Comparison of ENCODE assay signal across 8 cellular contexts in the genomic region with DNA sequence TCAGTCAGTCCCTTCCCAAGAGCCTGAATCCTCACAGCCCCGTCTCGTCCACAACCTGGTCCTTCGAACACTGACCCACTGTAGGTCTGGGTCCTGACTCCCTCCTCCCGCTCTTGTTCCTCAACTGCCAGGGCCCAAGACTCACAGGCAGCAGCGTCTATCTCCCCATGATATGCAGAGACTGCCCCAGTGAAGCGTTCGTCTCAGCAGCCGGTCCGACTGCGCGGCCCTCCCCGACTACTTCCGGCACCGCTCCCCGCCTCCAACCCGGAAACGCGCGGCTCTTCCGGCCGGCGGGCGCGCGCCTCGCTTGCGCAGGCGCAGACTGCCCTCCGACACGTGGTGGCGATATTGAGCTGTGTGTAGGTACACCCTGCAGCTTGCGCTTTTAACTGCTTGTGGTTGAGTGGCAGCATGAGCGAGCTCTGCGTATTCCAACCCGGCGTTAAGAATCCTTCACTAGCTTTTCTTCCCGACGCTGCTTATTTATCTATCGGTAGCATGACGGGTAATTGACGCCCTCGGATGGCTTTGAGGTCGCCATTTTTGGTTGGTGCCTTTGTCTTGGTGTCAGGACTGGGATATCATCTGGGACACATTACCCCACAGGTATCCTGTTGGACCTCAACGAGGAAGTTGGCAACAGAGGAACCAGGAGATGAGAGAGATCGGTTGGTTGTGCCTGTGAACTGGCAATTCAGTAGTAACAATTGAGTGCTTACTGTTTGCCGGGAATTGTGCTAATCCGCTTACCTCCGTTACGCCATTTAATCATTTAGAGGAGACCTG. TPM values are rescaled to one million over a fixed set of nuclear protein-coding genes. Genes with fewer than 3 reads are reported as not detected.
DNase-seq lines count a peak whose midpoint lies in the region; ATAC-seq and TF ChIP-seq lines count a peak whose summit lies in the region.

A gene with protein sequence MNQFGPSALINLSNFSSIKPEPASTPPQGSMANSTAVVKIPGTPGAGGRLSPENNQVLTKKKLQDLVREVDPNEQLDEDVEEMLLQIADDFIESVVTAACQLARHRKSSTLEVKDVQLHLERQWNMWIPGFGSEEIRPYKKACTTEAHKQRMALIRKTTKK (minus strand): TSS at position 221 of the 789 bp plus-strand sequence. CDS start 20,986 bp downstream, outside the sequence.

- H3K36me3 Mint-ChIP-seq in naive B cell, result no peaks in the 10 kb centered on the region
- no peaks in the 10 kb centered on the region for H3K36me3 Mint-ChIP-seq in stimulated activated memory B cell treated with anti-CD40 and anti-IgM and Interleukin-4, amounts not matched to agents 10 μg/mL and 1 μg/mL and 100 μg/mL, for 72 hours

- CTCF ChIA-PET in Panc1 (lab: Charles Lee), result interaction anchor here (0.6 to 1.1 kb wide), 6 partner anchors 24 to 234 kb away, joined by 3 to 21 read pairs (median 3); a partner anchor contains a TSS

- WGBS in esophagus squamous epithelium, 2 donors, result 0% methylated on average over 20 to 25 of the region's 49 CpGs

- no peaks in the 10 kb centered on the region for H3K36me3 ChIP-seq in KMS-11 (ENCODE audit: insufficient read depth)
- H3K36me3 ChIP-seq in Panc1 (ENCODE audit: control insufficient read depth, insufficient read depth, low read length), result peaks cover 4% of the 10 kb centered on the region; the same call in 1 of the 2 replicates
- H3K36me3 ChIP-seq in esophagus squamous epithelium, result no peaks in the 10 kb centered on the region

- no peaks in the 10 kb centered on the region for H3K9me3 Mint-ChIP-seq in naive B cell
- no peaks in the 10 kb centered on the region for H3K9me3 Mint-ChIP-seq in stimulated activated memory B cell treated with anti-CD40 and anti-IgM and Interleukin-4, amounts not matched to agents 10 μg/mL and 1 μg/mL and 100 μg/mL, for 72 hours

- H3K27ac ChIP-seq in KMS-11 (peak within 1 kb of the TSS; percentile 87), Panc1 (ENCODE audit: low read length) (peak within 1 kb of the TSS; percentile 95), esophagus squamous epithelium (peak within 1 kb of the TSS; percentile 88 to 95 (median 92))

- H3K4me3 Mint-ChIP-seq in naive B cell, result peak within 1 kb of the TSS; percentile 93 to 100 (median 98)
- peak within 1 kb of the TSS; percentile 96 for H3K4me3 Mint-ChIP-seq in stimulated activated memory B cell treated with anti-CD40 and anti-IgM and Interleukin-4, amounts not matched to agents 10 μg/mL and 1 μg/mL and 100 μg/mL, for 72 hours

- peak in 3 of 4 donors; percentile 97 to 98 (median 98) for TF ChIP-seq POLR2A in esophagus squamous epithelium (IDR thresholded peaks at IDR 0.05)

- intact Hi-C loops in Panc1 (cut with micrococcal nuclease; ENCODE audit: unreplicated experiment) (loop anchor here (10.0 kb wide), 1 partner anchor 232 kb away; no protein-coding TSS in a partner anchor), esophagus squamous epithelium (cut with DNase I) (no loop called here)

- 0 out of 2 replicates have a peak, but pooled peaks cover 4% of the 10 kb centered on the region for H4K20me1 ChIP-seq in KMS-11 (ENCODE audit: insufficient read depth)

- H3K27ac Mint-ChIP-seq in naive B cell, result peak within 1 kb of the TSS; percentile 97 to 100 (median 99)
- H3K27ac Mint-ChIP-seq in stimulated activated memory B cell treated with anti-CD40 and anti-IgM and Interleukin-4, amounts not matched to agents 10 μg/mL and 1 μg/mL and 100 μg/mL, for 72 hours, result peak within 1 kb of the TSS; percentile 96

- no peaks in the 10 kb centered on the region for H3K27me3 Mint-ChIP-seq in naive B cell
- no peaks in the 10 kb centered on the region for H3K27me3 Mint-ChIP-seq in stimulated activated memory B cell treated with anti-CD40 and anti-IgM and Interleukin-4, amounts not matched to agents 10 μg/mL and 1 μg/mL and 100 μg/mL, for 72 hours

- peak within 1 kb of the TSS; percentile 78 for H3K9ac ChIP-seq in KMS-11

- ATAC-seq in GM21723 (IDR thresholded peaks at IDR 0.05; ENCODE audit: unreplicated experiment), result peak; percentile 75
- peak; percentile 96 for ATAC-seq in Panc1
- ATAC-seq in naive B cell (ENCODE audit: low read depth in 2 of 2), result peak; percentile 78 to 81
- ATAC-seq in stimulated activated memory B cell treated with anti-CD40 and anti-IgM and Interleukin-4, amounts not matched to agents 10 μg/mL and 1 μg/mL and 100 μg/mL, for 72 hours, result peak; percentile 96

- peaks cover 31 to 61% (median 41%) of the 10 kb centered on the region in 3 donors for H3K4me1 Mint-ChIP-seq in naive B cell
- H3K4me1 Mint-ChIP-seq in stimulated activated memory B cell treated with anti-CD40 and anti-IgM and Interleukin-4, amounts not matched to agents 10 μg/mL and 1 μg/mL and 100 μg/mL, for 72 hours, result peaks cover 46% of the 10 kb centered on the region

- H3K27me3 ChIP-seq in KMS-11 (ENCODE audit: insufficient read depth, low read depth) (no peaks in the 10 kb centered on the region), Panc1 (ENCODE audit: control insufficient read depth, insufficient read depth, low read length) (no peaks in the 10 kb centered on the region), esophagus squamous epithelium (no peaks in the 10 kb centered on the region)

- no peaks in the 10 kb centered on the region for H3K9me3 ChIP-seq in Panc1 (ENCODE audit: control insufficient read depth, insufficient read depth, low read depth, low read length)
- no peaks in the 10 kb centered on the region for H3K9me3 ChIP-seq in esophagus squamous epithelium

- POLR2A ChIA-PET in Panc1 (lab: Charles Lee), result interaction anchor here (0.6 to 1.0 kb wide), 14 partner anchors 13 to 614 kb away, joined by 3 to 12 read pairs (median 6); a partner anchor contains a TSS

- peak within 1 kb of the TSS; percentile 83 for H3K4me3 ChIP-seq in KMS-11 (IDR thresholded peaks at IDR 0.05; ENCODE audit: insufficient read depth, low read depth, low read length)
- H3K4me3 ChIP-seq in Panc1 (ENCODE audit: low read depth in 2 of 2, low read length in 2 of 2), result peak within 1 kb of the TSS; percentile 78 to 88
- H3K4me3 ChIP-seq in esophagus squamous epithelium, result peak within 1 kb of the TSS; percentile 50 to 89 (median 83)

- H3K4me1 ChIP-seq in KMS-11 (ENCODE audit: low read depth, poor library complexity, severe bottlenecking) (peaks cover 42% of the 10 kb centered on the region), Panc1 (ENCODE audit: control insufficient read depth, insufficient read depth, low read length) (peaks cover 7% of the 10 kb centered on the region; the same call in 1 of the 2 replicates), esophagus squamous epithelium (peaks cover 19 to 60% (median 30%) of the 10 kb centered on the region in 3 donors)

- TF ChIP-seq CTCF in KMS-11 (conservative IDR thresholded peaks at IDR 0.05; ENCODE audit: low read depth, low read length) (peak; percentile 71), Panc1 (IDR thresholded peaks at IDR 0.05) (peak; percentile 75), esophagus squamous epithelium (IDR thresholded peaks at IDR 0.05) (peak in 5 of 6 experiments; percentile 23 to 78 (median 39))

- peak within 1 kb of the TSS; percentile 91 for H3K4me2 ChIP-seq in KMS-11

- H2AFZ ChIP-seq in KMS-11 (ENCODE audit: low read depth), result peak within 1 kb of the TSS; percentile 81

- in situ Hi-C loops in Panc1 (cut with HindIII; ENCODE audit: low pct_unique_long_range_greater_than_20kb, low sequenced_read_pairs), result no loop called here

- peaks cover 35% of the 10 kb centered on the region for H3K79me2 ChIP-seq in KMS-11 (ENCODE audit: insufficient read depth, low read depth)

- TSS peak; percentile 99 for BruUV-seq in Panc1 (replicated peaks; lab: Mats Ljungman, UMichigan)

- DNase-seq in DMS79 treated with DMSO at 0.1 percent for 48 hours (lab: John Stamatoyannopoulos, UW), result peak; percentile 95
- DNase-seq in Panc1 (ENCODE audit: low read depth, low spot score), result peak; percentile 87
- DNase-seq in activated T-cell treated with anti-CD3 and anti-CD28 coated beads, Interleukin-2, amount 50 U/mL, for 48 hours, result peak; percentile 93 to 95
- peak; percentile 56 for DNase-seq in esophagus squamous epithelium (lab: John Stamatoyannopoulos, UW)
- DNase-seq in naive B cell, result peak; percentile 86

RNA-seq across cellular contexts. Expression of the gene that starts here (rescaled TPM):
- 33.9 TPM for total RNA-seq in Panc1 (2021; ENCODE audit: unreplicated experiment)
- polyA plus RNA-seq in Panc1 (2012; ENCODE audit: insufficient read length), result 34.0 TPM
- total RNA-seq in esophagus squamous epithelium, result 10 to 100 TPM in 3 of 4 donors, 1 to 10 TPM in 1; 7.6 to 20.1 (median 13.1) TPM
- polyA plus RNA-seq in naive B cell (ENCODE audit: low read depth in 6 of 6), result 10 to 100 TPM; 32.3 to 50.4 (median 47.6) TPM

Comparison
In these comparisons a context has a peak if more than half of its experiments do, and no peak if none do; other contexts are left out.
1. Peak in every context shown above with its lines: DNase-seq, ATAC-seq, H3K4me3 ChIP-seq and H3K27ac ChIP-seq.